Comparison of ENCODE assay signal across 8 cellular contexts in genomic region chr17:40124279-40125141, GRCh38. TPM values are rescaled to one million over a fixed set of nuclear protein-coding genes. Genes with fewer than 3 reads are reported as not detected.
A peak's percentile ranks its signal among the peaks of the same experiment; 100 is the strongest.
DNase-seq lines count a peak whose midpoint lies in the region; ATAC-seq and TF ChIP-seq lines count a peak whose summit lies in the region.

No MANE protein-coding gene starts in this region.

- H3K36me3 Mint-ChIP-seq in activated T-helper 1 cell treated with anti-CD3 and anti-CD28 coated beads, Interleukin-12 subunit alpha, Interleukin-12 subunit beta, Interleukin-2, Interleukin-4 antibody, amounts not matched to agents 30 ng/mL and 10 ng/mL and 1 ng/mL, durations not matched to agents 14 hours and 24 hours and 36 hours (ENCODE audit: low read depth), result peaks cover 34% of the 10 kb centered on the region

- H3K27me3 ChIP-seq in HUES6 (ENCODE audit: control insufficient read depth, insufficient read depth, low read length), result no peaks in the 10 kb centered on the region
- H3K27me3 ChIP-seq in sigmoid colon, result no peaks in the 10 kb centered on the region

- peak; percentile 28 for ATAC-seq in left ventricle myocardium superior
- no peak for ATAC-seq in GM21717 (IDR thresholded peaks at IDR 0.05; ENCODE audit: unreplicated experiment)
- no peak for ATAC-seq in HG02623 (IDR thresholded peaks at IDR 0.05; ENCODE audit: unreplicated experiment)

- H3K27me3 Mint-ChIP-seq in activated T-helper 1 cell treated with anti-CD3 and anti-CD28 coated beads, Interleukin-12 subunit alpha, Interleukin-12 subunit beta, Interleukin-2, Interleukin-4 antibody, amounts not matched to agents 30 ng/mL and 10 ng/mL and 1 ng/mL, durations not matched to agents 14 hours and 24 hours and 36 hours (ENCODE audit: insufficient read depth), result no peaks in the 10 kb centered on the region

- peaks cover 8% of the 10 kb centered on the region; the same call in 1 of the 2 replicates for H3K4me1 ChIP-seq in HUES6 (ENCODE audit: control insufficient read depth, insufficient read depth, low read length)
- peaks cover 0 to 36% (median 32%) of the 10 kb centered on the region in 4 donors for H3K4me1 ChIP-seq in sigmoid colon

- peak overlapping the region; percentile 21 for H3K9ac ChIP-seq in HUES6 (ENCODE audit: low read length)

- H3K4me3 ChIP-seq in HUES6 (ENCODE audit: low read depth, low read length) (peak overlapping the region; percentile 78), sigmoid colon (peak overlapping the region; percentile 86 to 99 (median 95))

- no peak for TF ChIP-seq EP300 in sigmoid colon (IDR thresholded peaks at IDR 0.05)

- TF ChIP-seq POLR2A in sigmoid colon (IDR thresholded peaks at IDR 0.05), result no peak

- H3K27ac Mint-ChIP-seq in activated T-helper 1 cell treated with anti-CD3 and anti-CD28 coated beads, Interleukin-12 subunit alpha, Interleukin-12 subunit beta, Interleukin-2, Interleukin-4 antibody, amounts not matched to agents 30 ng/mL and 10 ng/mL and 1 ng/mL, durations not matched to agents 14 hours and 24 hours and 36 hours, result peak overlapping the region; percentile 42

- H3K9me3 ChIP-seq in HUES6 (ENCODE audit: control insufficient read depth, insufficient read depth, low read depth, low read length), result no peaks in the 10 kb centered on the region
- H3K9me3 ChIP-seq in sigmoid colon, result no peaks in the 10 kb centered on the region

- intact Hi-C loops in activated T-helper 1 cell treated with anti-CD3 and anti-CD28 coated beads, Interleukin-12 subunit alpha, Interleukin-12 subunit beta, Interleukin-2, Interleukin-4 antibody, amounts not matched to agents 30 ng/mL and 10 ng/mL and 1 ng/mL, durations not matched to agents 14 hours and 24 hours and 36 hours (cut with micrococcal nuclease), result no loop called here
- intact Hi-C loops in left ventricle myocardium superior (cut with micrococcal nuclease) (no loop called here), sigmoid colon (cut with DNase I) (no loop called here)

- H3K36me3 ChIP-seq in HUES6 (ENCODE audit: control insufficient read depth, insufficient read depth, low read length) (peaks cover 32% of the 10 kb centered on the region), sigmoid colon (peaks cover 2 to 40% (median 26%) of the 10 kb centered on the region in 4 donors)

- H3K4me3 Mint-ChIP-seq in activated T-helper 1 cell treated with anti-CD3 and anti-CD28 coated beads, Interleukin-12 subunit alpha, Interleukin-12 subunit beta, Interleukin-2, Interleukin-4 antibody, amounts not matched to agents 30 ng/mL and 10 ng/mL and 1 ng/mL, durations not matched to agents 14 hours and 24 hours and 36 hours, result peak overlapping the region; percentile 97

- no peak for TF ChIP-seq CTCF in sigmoid colon (IDR thresholded peaks at IDR 0.05)

- H3K27ac ChIP-seq in HUES6 (ENCODE audit: low read depth, low read length) (no peak overlapping the region), sigmoid colon (peak overlapping the region; percentile 98 to 100 (median 99))

- peaks cover 37% of the 10 kb centered on the region for H3K4me1 Mint-ChIP-seq in activated T-helper 1 cell treated with anti-CD3 and anti-CD28 coated beads, Interleukin-12 subunit alpha, Interleukin-12 subunit beta, Interleukin-2, Interleukin-4 antibody, amounts not matched to agents 30 ng/mL and 10 ng/mL and 1 ng/mL, durations not matched to agents 14 hours and 24 hours and 36 hours (ENCODE audit: low read depth)

- WGBS in sigmoid colon, 2 donors, result 7 to 9% methylated on average over 9 of the region's 9 CpGs

- no peaks in the 10 kb centered on the region for H3K9me3 Mint-ChIP-seq in activated T-helper 1 cell treated with anti-CD3 and anti-CD28 coated beads, Interleukin-12 subunit alpha, Interleukin-12 subunit beta, Interleukin-2, Interleukin-4 antibody, amounts not matched to agents 30 ng/mL and 10 ng/mL and 1 ng/mL, durations not matched to agents 14 hours and 24 hours and 36 hours

- DNase-seq in Ammon's horn (ENCODE audit: low spot score) (peak; percentile 64), left ventricle myocardium superior (no peak), sigmoid colon (no peak), iPS-NIHi11 (ENCODE audit: low spot score) (no peak)
- DNase-seq in activated T-helper 1 cell treated with anti-CD3 and anti-CD28 coated beads, Interleukin-12 subunit alpha, Interleukin-12 subunit beta, Interleukin-2, Interleukin-4 antibody, amounts not matched to agents 30 ng/mL and 10 ng/mL and 1 ng/mL, durations not matched to agents 14 hours and 24 hours and 36 hours (ENCODE audit: low spot score), result no peak

RNA-seq across cellular contexts. Expression of gene MSL1, which starts 2.7 kb away (rescaled TPM):
- total RNA-seq in activated T-helper 1 cell treated with anti-CD3 and anti-CD28 coated beads, Interleukin-12 subunit alpha, Interleukin-12 subunit beta, Interleukin-2, Interleukin-4 antibody, amounts not matched to agents 30 ng/mL and 10 ng/mL and 1 ng/mL, durations not matched to agents 14 hours and 24 hours and 36 hours, result 87.6 and 88.2 TPM in 2 replicates
- total RNA-seq in left ventricle myocardium superior (49.1 TPM), sigmoid colon (10 to 100 TPM; 52.3 to 92.2 (median 58.0) TPM)
- polyA plus RNA-seq in sigmoid colon, result 10 to 100 TPM; 29.4 to 63.5 (median 34.0) TPM

RNA-seq across cellular contexts. Expression of gene CASC3, which starts 15.8 kb away (rescaled TPM):
- total RNA-seq in activated T-helper 1 cell treated with anti-CD3 and anti-CD28 coated beads, Interleukin-12 subunit alpha, Interleukin-12 subunit beta, Interleukin-2, Interleukin-4 antibody, amounts not matched to agents 30 ng/mL and 10 ng/mL and 1 ng/mL, durations not matched to agents 14 hours and 24 hours and 36 hours, result 117 TPM in 2 replicates
- total RNA-seq in left ventricle myocardium superior (48.1 TPM), sigmoid colon (10 to 100 TPM; 60.2 to 94.4 (median 70.7) TPM)
- 10 to 100 TPM; 22.4 to 42.3 (median 24.0) TPM for polyA plus RNA-seq in sigmoid colon

RNA-seq across cellular contexts. Expression of gene NR1D1, which starts 24.1 kb away (rescaled TPM):
- 8.7 and 9.6 TPM in 2 replicates for total RNA-seq in activated T-helper 1 cell treated with anti-CD3 and anti-CD28 coated beads, Interleukin-12 subunit alpha, Interleukin-12 subunit beta, Interleukin-2, Interleukin-4 antibody, amounts not matched to agents 30 ng/mL and 10 ng/mL and 1 ng/mL, durations not matched to agents 14 hours and 24 hours and 36 hours
- total RNA-seq in left ventricle myocardium superior (21.5 TPM), sigmoid colon (10 to 100 TPM in 3 of 4 donors, 1 to 10 TPM in 1; 4.1 to 12.8 (median 11.9) TPM)
- polyA plus RNA-seq in sigmoid colon, result 10 to 100 TPM in 1 of 3 donors, 1 to 10 TPM in 2; 4.4 to 11.4 (median 8.1) TPM

RNA-seq across cellular contexts. Expression of gene RAPGEFL1, which starts 52.8 kb away (rescaled TPM):
- total RNA-seq in activated T-helper 1 cell treated with anti-CD3 and anti-CD28 coated beads, Interleukin-12 subunit alpha, Interleukin-12 subunit beta, Interleukin-2, Interleukin-4 antibody, amounts not matched to agents 30 ng/mL and 10 ng/mL and 1 ng/mL, durations not matched to agents 14 hours and 24 hours and 36 hours, result 11.8 and 13.0 TPM in 2 replicates
- total RNA-seq in left ventricle myocardium superior (3.8 TPM), sigmoid colon (1 to 10 TPM in 3 of 4 donors, under 1 TPM in 1; 0.99 to 4.3 (median 2.6) TPM)
- polyA plus RNA-seq in sigmoid colon, result 10 to 100 TPM; 48.0 to 85.0 (median 66.8) TPM
